In the genomic region with DNA sequence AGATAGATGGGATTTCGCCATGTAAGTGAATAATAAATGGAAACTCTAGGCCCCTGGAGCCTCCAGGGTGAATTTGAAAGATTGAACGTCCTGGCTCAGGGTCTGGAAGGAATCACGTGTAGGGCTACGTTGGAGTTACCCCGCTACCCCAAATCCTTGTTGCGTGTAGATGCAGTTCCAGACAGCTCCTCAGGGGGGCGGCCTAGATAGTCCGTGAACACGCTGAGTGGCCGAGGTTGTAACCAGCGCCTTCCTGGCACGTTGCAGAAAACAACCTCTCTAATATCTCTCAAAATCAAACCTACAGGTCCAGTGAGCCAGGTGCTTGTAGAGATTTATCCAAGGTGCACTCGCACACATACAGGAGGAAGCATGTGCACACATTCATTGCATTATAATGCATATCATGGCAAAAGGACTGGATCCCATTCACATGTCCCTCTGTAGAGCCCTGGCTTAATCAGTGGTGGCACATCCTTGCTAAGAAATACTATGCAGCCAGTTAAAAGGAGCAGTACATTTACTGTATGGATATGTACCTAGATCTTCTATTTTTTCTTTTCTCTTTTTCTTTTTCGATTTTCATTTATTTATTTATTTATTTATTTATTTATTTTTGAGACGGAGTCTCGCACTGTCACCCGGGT, we compare ENCODE assay signal across 9 cellular contexts. TPM values are rescaled to one million over a fixed set of nuclear protein-coding genes. Genes with fewer than 3 reads are reported as not detected.
DNase-seq lines count a peak whose midpoint lies in the region; ATAC-seq and TF ChIP-seq lines count a peak whose summit lies in the region.
"Had no signal": no experiment of that assay in that cellular context is flagged by ENCODE, and none has a peak within 500 bp of the region (broad histone marks: within the 10 kb centered on the region; RNA-seq: fewer than 3 reads in every experiment).

No MANE protein-coding gene starts in this region.

- no peaks in the 10 kb centered on the region for H3K27me3 Mint-ChIP-seq in natural killer cell treated with Interleukin-12 subunit alpha and Interleukin-12 subunit beta and Interleukin-15 and Interleukin-18, amount 100 ng/mL, for 72 hours

- peak in 1 of 2 donors; percentile 43 for ATAC-seq in natural killer cell treated with Interleukin-12 subunit alpha and Interleukin-12 subunit beta and Interleukin-15 and Interleukin-18, amount 100 ng/mL, for 72 hours
- no peak for ATAC-seq in HG02970 (IDR thresholded peaks at IDR 0.05; ENCODE audit: low FRiP score, unreplicated experiment)

- DNase-seq in NCI-H146 (lab: John Stamatoyannopoulos, UW) (peak; percentile 50), NCI-H146 treated with DMSO at 0.1 percent for 48 hours (lab: John Stamatoyannopoulos, UW; ENCODE audit: unreplicated experiment) (no peak), NOMO-1 treated with DMSO at 0.1 percent for 48 hours (lab: John Stamatoyannopoulos, UW; ENCODE audit: unreplicated experiment) (peak; percentile 67), epithelial cell of proximal tubule (ENCODE audit: low read depth) (no peak)
- peak; percentile 56 to 88 (median 81) for DNase-seq in activated CD8-positive, alpha-beta memory T cell treated with anti-CD3 and anti-CD28 coated beads for 48 hours (ENCODE audit: low read depth in 2 of 3, low spot score in 2 of 3)
- peak; percentile 78 for DNase-seq in natural killer cell treated with Interleukin-12 subunit alpha and Interleukin-12 subunit beta and Interleukin-15 and Interleukin-18, amount 100 ng/mL, for 72 hours (ENCODE audit: low spot score)
- DNase-seq in stimulated activated naive CD4-positive, alpha-beta T cell treated with Interleukin-2 at 50 U/mL for 16 hours (lab: John Stamatoyannopoulos, UW): peak; percentile 73

- TF ChIP-seq CTCF in epithelial cell of proximal tubule (conservative IDR thresholded peaks at IDR 0.05; ENCODE audit: low read depth, low read length): peak; percentile 80

- no peaks in the 10 kb centered on the region for H3K36me3 Mint-ChIP-seq in natural killer cell treated with Interleukin-12 subunit alpha and Interleukin-12 subunit beta and Interleukin-15 and Interleukin-18, amount 100 ng/mL, for 72 hours

- H3K9me3 Mint-ChIP-seq in natural killer cell treated with Interleukin-12 subunit alpha and Interleukin-12 subunit beta and Interleukin-15 and Interleukin-18, amount 100 ng/mL, for 72 hours: no peaks in the 10 kb centered on the region

- H3K4me1 Mint-ChIP-seq in natural killer cell treated with Interleukin-12 subunit alpha and Interleukin-12 subunit beta and Interleukin-15 and Interleukin-18, amount 100 ng/mL, for 72 hours (ENCODE audit: low read depth in 2 of 2): peaks cover 28 to 30% of the 10 kb centered on the region in 2 donors

- peak overlapping the region; percentile 7 for H3K4me3 Mint-ChIP-seq in natural killer cell treated with Interleukin-12 subunit alpha and Interleukin-12 subunit beta and Interleukin-15 and Interleukin-18, amount 100 ng/mL, for 72 hours

- H3K27ac Mint-ChIP-seq in natural killer cell treated with Interleukin-12 subunit alpha and Interleukin-12 subunit beta and Interleukin-15 and Interleukin-18, amount 100 ng/mL, for 72 hours: peak overlapping the region in 1 of 2 donors; percentile 75

- H3K4me3 ChIP-seq in epithelial cell of proximal tubule (ENCODE audit: low read depth, low read length): no peak overlapping the region
- H3K4me3 ChIP-seq: BLaER1 treated with 17β-estradiol and CSF1 and Interleukin-3, amounts not matched to agents 10 nM and 100 nM had no signal

RNA-seq across cellular contexts. Expression of a gene that starts 2.5 kb away (rescaled TPM):
- total RNA-seq in epithelial cell of proximal tubule: 41.2 and 76.0 TPM in 2 replicates
- 100 to 1,000 TPM in 1 of 2 donors, 10 to 100 TPM in 1; 94.0 to 118 TPM for total RNA-seq in natural killer cell treated with Interleukin-12 subunit alpha and Interleukin-12 subunit beta and Interleukin-15 and Interleukin-18, amount 100 ng/mL, for 72 hours

RNA-seq across cellular contexts. Expression of a gene that starts 11.5 kb away (rescaled TPM):
- not detected in 2 replicates for total RNA-seq in epithelial cell of proximal tubule
- 10 to 100 TPM in 1 of 2 donors, 1 to 10 TPM in 1; 5.1 to 16.3 TPM for total RNA-seq in natural killer cell treated with Interleukin-12 subunit alpha and Interleukin-12 subunit beta and Interleukin-15 and Interleukin-18, amount 100 ng/mL, for 72 hours

RNA-seq across cellular contexts. Expression of a gene that starts 38.0 kb away (rescaled TPM):
- total RNA-seq in epithelial cell of proximal tubule: 31.4 and 35.9 TPM in 2 replicates
- 10 to 100 TPM; 67.4 to 71.0 TPM for total RNA-seq in natural killer cell treated with Interleukin-12 subunit alpha and Interleukin-12 subunit beta and Interleukin-15 and Interleukin-18, amount 100 ng/mL, for 72 hours

Comparison
In these comparisons a context has a peak if more than half of its experiments do, and no peak if none do; other contexts are left out.
1. DNase-seq: peak in NCI-H146 (single experiment), NOMO-1 treated with DMSO at 0.1 percent for 48 hours (single experiment), activated CD8-positive, alpha-beta memory T cell treated with anti-CD3 and anti-CD28 coated beads for 48 hours (3 of 3), natural killer cell treated with Interleukin-12 subunit alpha and Interleukin-12 subunit beta and Interleukin-15 and Interleukin-18, amount 100 ng/mL, for 72 hours (single experiment) and stimulated activated naive CD4-positive, alpha-beta T cell treated with Interleukin-2 at 50 U/mL for 16 hours (single experiment); none in NCI-H146 treated with DMSO at 0.1 percent for 48 hours (single experiment) and epithelial cell of proximal tubule (single experiment).